ENCODE assay signal across 1 cellular context in the genomic region with DNA sequence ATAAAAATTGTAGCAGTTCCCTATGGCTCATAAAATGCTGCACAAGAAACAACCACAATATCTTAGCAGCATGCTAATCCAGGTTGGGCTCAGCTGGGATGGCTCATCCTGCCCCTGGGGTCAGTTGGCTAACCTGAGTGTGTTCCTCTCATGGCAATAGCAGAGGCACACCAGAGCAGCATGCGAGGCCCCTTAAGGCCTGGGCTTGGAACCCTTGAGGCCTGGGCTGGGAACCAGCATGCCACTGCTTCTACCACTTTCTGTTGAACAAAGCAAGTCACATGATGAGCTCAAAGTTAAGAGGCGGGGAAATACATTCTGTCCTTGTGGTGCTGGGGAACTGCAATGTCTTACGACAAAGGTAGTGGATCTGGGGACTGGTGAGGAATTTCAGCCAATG.
TF ChIP-seq lines count a peak whose summit lies in the region.

No MANE protein-coding gene starts in this region.

TF ChIP-seq in HepG2, 621 proteins besides CTCF, POLR2A, EP300 and RAD21:
- TF ChIP-seq MLLT10 (CRISPR knock-in tag; IDR thresholded peaks at IDR 0.05), result no peak
- TF ChIP-seq ZNF331 (CRISPR knock-in tag; IDR thresholded peaks at IDR 0.05), result peak; percentile 99
